ENCODE assay signal across 1 cellular context in genomic region chr11:85599083-85599482, GRCh38.
TF ChIP-seq lines count a peak whose summit lies in the region.

No MANE protein-coding gene starts in this region.

TF ChIP-seq in K562, 482 proteins besides CTCF, POLR2A, EP300 and RAD21 (continued from another document):
- TF ChIP-seq MEIS2 (IDR thresholded peaks at IDR 0.05; ENCODE audit: partially characterized antibody): peak; percentile 71
- TF ChIP-seq MGA (IDR thresholded peaks at IDR 0.05): peak; percentile 15; the same call in 1 of the 2 replicates
- TF ChIP-seq NFYB (IDR thresholded peaks at IDR 0.05; ENCODE audit: extremely low read depth, insufficient read length): no peak
